23 cellular contexts compared by ENCODE assay signal in genomic region chr2:64186698-64187605, GRCh38. TPM values are rescaled to one million over a fixed set of nuclear protein-coding genes. Genes with fewer than 3 reads are reported as not detected.
A peak's percentile ranks its signal among the peaks of the same experiment; 100 is the strongest.
DNase-seq lines count a peak whose midpoint lies in the region; ATAC-seq and TF ChIP-seq lines count a peak whose summit lies in the region.
"Had no signal": no experiment of that assay in that cellular context is flagged by ENCODE, and none has a peak within 500 bp of the region (broad histone marks: within the 10 kb centered on the region; RNA-seq: fewer than 3 reads in every experiment).

No MANE protein-coding gene starts in this region.

- in situ Hi-C loops in brain microvascular endothelial cell (cut with HindIII; ENCODE audit: low pct_ligation_motif_present, low sequenced_read_pairs): no loop called here

- CTCF ChIA-PET in T-cell (lab: Charles Lee): no interaction called here

- TF ChIP-seq CTCF in fibroblast of villous mesenchyme (IDR thresholded peaks at IDR 0.05; ENCODE audit: insufficient read depth, low read depth, low read length): no peak
- TF ChIP-seq CTCF in brain microvascular endothelial cell (IDR thresholded peaks at IDR 0.05; ENCODE audit: low read depth, low read length, missing control alignments): no peak

- H3K4me1 Mint-ChIP-seq in stimulated activated effector memory CD8-positive, alpha-beta T cell treated with anti-CD3 and anti-CD28 coated beads, Interleukin-12 subunit alpha, Interleukin-12 subunit beta, amount 100 ng/mL, for 72 hours: peaks cover 30% of the 10 kb centered on the region
- H3K4me1 Mint-ChIP-seq in T-cell: peaks cover 20 to 30% (median 28%) of the 10 kb centered on the region in 3 donors

- DNase-seq in SIG-M5 treated with dmso at 0.1 percent for 504 hours (lab: John Stamatoyannopoulos, UW; ENCODE audit: unreplicated experiment) (peak; percentile 54), SIG-M5 (lab: John Stamatoyannopoulos, UW) (no peak), SK-N-MC (ENCODE audit: low read depth, low spot score) (peak; percentile 82), fibroblast of villous mesenchyme (ENCODE audit: low read depth) (peak; percentile 87), T-cell (no peak), kidney tubule cell (ENCODE audit: low spot score) (no peak), brain microvascular endothelial cell (no peak)
- DNase-seq in stimulated activated effector memory CD8-positive, alpha-beta T cell treated with anti-CD3 and anti-CD28 coated beads, Interleukin-12 subunit alpha, Interleukin-12 subunit beta, amount 100 ng/mL, for 72 hours (ENCODE audit: low spot score in 2 of 2): no peak
- DNase-seq: 8988T; activated CD4-positive, alpha-beta T cell treated with anti-CD3 and anti-CD28 coated beads for 36 hours; activated naive CD4-positive, alpha-beta T cell treated with anti-CD3 and anti-CD28 coated beads, Interleukin-2, amount 50 U/mL, for 16 hours; DMS153; effector memory CD4-positive, alpha-beta T cell; foreskin keratinocyte; NCI-H2081; NCI-H526 treated with DMSO at 0.1 percent for 48 hours; occipital lobe; stimulated activated CD4-positive, alpha-beta T cell treated with anti-CD3 and anti-CD28 coated beads, Interleukin-4, amount 100 ng/mL, for 4 hours; T-helper 2 cell had no signal

- peak overlapping the region; percentile 79 for H3K27ac ChIP-seq in SK-N-MC
- no peak overlapping the region for H3K27ac ChIP-seq in brain microvascular endothelial cell
- H3K27ac ChIP-seq: breast epithelium, C4-2B, foreskin keratinocyte, tibial nerve had no signal

- POLR2A ChIA-PET in T-cell (lab: Charles Lee): interaction anchor here in 1 of 2 donors (0.6 kb wide), 1 partner anchor 298 kb away, joined by 3 read pairs; no protein-coding TSS in a partner anchor

- H3K36me3 ChIP-seq in SK-N-MC (ENCODE audit: insufficient read depth, low read length): no peaks in the 10 kb centered on the region
- no peaks in the 10 kb centered on the region for H3K36me3 ChIP-seq in brain microvascular endothelial cell (replicated peaks)
- H3K36me3 ChIP-seq: breast epithelium, tibial nerve had no signal

- peaks cover 3 to 6% of the 10 kb centered on the region in 2 donors for H3K27me3 Mint-ChIP-seq in T-cell
- H3K27me3 Mint-ChIP-seq: activated CD4-positive, alpha-beta T cell treated with anti-CD3 and anti-CD28 coated beads for 36 hours had no signal

- no peaks in the 10 kb centered on the region for H3K27me3 ChIP-seq in brain microvascular endothelial cell (replicated peaks)
- H3K27me3 ChIP-seq: breast epithelium, foreskin keratinocyte, tibial nerve had no signal

- no peaks in the 10 kb centered on the region for H3K9me3 ChIP-seq in SK-N-MC (ENCODE audit: low read depth, low read length)
- H3K9me3 ChIP-seq: breast epithelium, tibial nerve had no signal

- H3K4me3 Mint-ChIP-seq in stimulated activated effector memory CD8-positive, alpha-beta T cell treated with anti-CD3 and anti-CD28 coated beads, Interleukin-12 subunit alpha, Interleukin-12 subunit beta, amount 100 ng/mL, for 72 hours: no peak overlapping the region
- H3K4me3 Mint-ChIP-seq in T-cell: no peak overlapping the region
- H3K4me3 Mint-ChIP-seq: activated CD4-positive, alpha-beta T cell treated with anti-CD3 and anti-CD28 coated beads for 36 hours; mesothelial cell of epicardium had no signal

- ATAC-seq in stimulated activated effector memory CD8-positive, alpha-beta T cell treated with anti-CD3 and anti-CD28 coated beads, Interleukin-12 subunit alpha, Interleukin-12 subunit beta, amount 100 ng/mL, for 72 hours: peak; percentile 51
- no peak for ATAC-seq in T-cell (replicated peaks in 1 of 4)
- ATAC-seq: activated CD4-positive, alpha-beta T cell treated with anti-CD3 and anti-CD28 coated beads for 36 hours; foreskin keratinocyte had no signal

- H3K9ac ChIP-seq in SK-N-MC (ENCODE audit: insufficient read length): no peak overlapping the region

- H3K9me3 Mint-ChIP-seq in stimulated activated effector memory CD8-positive, alpha-beta T cell treated with anti-CD3 and anti-CD28 coated beads, Interleukin-12 subunit alpha, Interleukin-12 subunit beta, amount 100 ng/mL, for 72 hours: no peaks in the 10 kb centered on the region
- no peaks in the 10 kb centered on the region for H3K9me3 Mint-ChIP-seq in T-cell
- H3K9me3 Mint-ChIP-seq: mesothelial cell of epicardium had no signal

- no peak overlapping the region for H3K27ac Mint-ChIP-seq in stimulated activated effector memory CD8-positive, alpha-beta T cell treated with anti-CD3 and anti-CD28 coated beads, Interleukin-12 subunit alpha, Interleukin-12 subunit beta, amount 100 ng/mL, for 72 hours
- H3K27ac Mint-ChIP-seq in T-cell: no peak overlapping the region
- H3K27ac Mint-ChIP-seq: activated CD4-positive, alpha-beta T cell treated with anti-CD3 and anti-CD28 coated beads for 36 hours; mesothelial cell of epicardium had no signal

- H3K36me3 Mint-ChIP-seq in stimulated activated effector memory CD8-positive, alpha-beta T cell treated with anti-CD3 and anti-CD28 coated beads, Interleukin-12 subunit alpha, Interleukin-12 subunit beta, amount 100 ng/mL, for 72 hours: no peaks in the 10 kb centered on the region
- H3K36me3 Mint-ChIP-seq in T-cell: no peaks in the 10 kb centered on the region
- H3K36me3 Mint-ChIP-seq: mesothelial cell of epicardium had no signal

- H3K4me3 ChIP-seq in SK-N-MC (peak overlapping the region; percentile 52), fibroblast of villous mesenchyme (ENCODE audit: low read depth, low read length) (no peak overlapping the region), brain microvascular endothelial cell (ENCODE audit: low read depth, low read length) (no peak overlapping the region)
- H3K4me3 ChIP-seq: breast epithelium, tibial nerve had no signal

RNA-seq across cellular contexts. Expression of gene PELI1, which starts 42.7 kb away (rescaled TPM):
- total RNA-seq in fibroblast of villous mesenchyme: 8.4 and 10.8 TPM in 2 replicates
- 100 to 1,000 TPM in 2 of 5 donors, 10 to 100 TPM in 3; 41.9 to 195 (median 50.4) TPM for total RNA-seq in T-cell

Comparison
In these comparisons a context has a peak if more than half of its experiments do, and no peak if none do; other contexts are left out.
1. DNase-seq: peak in SIG-M5 treated with dmso at 0.1 percent for 504 hours (single experiment), SK-N-MC (single experiment) and fibroblast of villous mesenchyme (single experiment); none in SIG-M5 (single experiment), stimulated activated effector memory CD8-positive, alpha-beta T cell treated with anti-CD3 and anti-CD28 coated beads, Interleukin-12 subunit alpha, Interleukin-12 subunit beta, amount 100 ng/mL, for 72 hours (0 of 2), T-cell (0 of 34), kidney tubule cell (single experiment) and brain microvascular endothelial cell (single experiment).